4 cellular contexts compared by ENCODE assay signal in genomic region chrX:88830113-88830512, GRCh38.
A peak's percentile ranks its signal among the peaks of the same experiment; 100 is the strongest.
TF ChIP-seq lines count a peak whose summit lies in the region.

No MANE protein-coding gene starts in this region.

TF ChIP-seq in A549, 52 proteins besides CTCF, POLR2A, EP300 and RAD21:
- TF ChIP-seq MAFK (IDR thresholded peaks at IDR 0.05; ENCODE audit: partially characterized antibody) (peak; percentile 77), HEYL (CRISPR knock-in tag; IDR thresholded peaks at IDR 0.05) (no peak)

TF ChIP-seq in IMR-90, 13 proteins besides CTCF, POLR2A, EP300 and RAD21:
- TF ChIP-seq MAFK (IDR thresholded peaks at IDR 0.05; ENCODE audit: low read depth, low read length), result peak; percentile 90
- no peak for TF ChIP-seq NFE2L2 (IDR thresholded peaks at IDR 0.05; ENCODE audit: low read depth, low read length)

TF ChIP-seq in K562, 482 proteins besides CTCF, POLR2A, EP300 and RAD21:
- TF ChIP-seq ZNF224 (CRISPR knock-in tag; IDR thresholded peaks at IDR 0.05) (no peak), SAFB2 (IDR thresholded peaks at IDR 0.05; ENCODE audit: borderline replicate concordance, low read depth, low read length, severe bottlenecking) (no peak), GTF2A2 (tag; IDR thresholded peaks at IDR 0.05) (no peak), POLR2G (IDR thresholded peaks at IDR 0.05; ENCODE audit: low read depth, low read length) (no peak), HDAC8 (tag; IDR thresholded peaks at IDR 0.05) (no peak), MAFF (IDR thresholded peaks at IDR 0.05; ENCODE audit: low read length) (peak; percentile 20; the same call in 1 of the 2 replicates), MAFG (tag; conservative IDR thresholded peaks at IDR 0.05) (peak; percentile 27; the same call in 1 of the 2 replicates), MAFK (IDR thresholded peaks at IDR 0.05; ENCODE audit: low read length) (peak; percentile 34), ZNF316 (IDR thresholded peaks at IDR 0.05) (peak; percentile 32), FOXJ2 (tag; IDR thresholded peaks at IDR 0.05) (no peak), CBX8 (IDR thresholded peaks at IDR 0.05; ENCODE audit: borderline replicate concordance, extremely low read depth, low read depth, low read length, poor library complexity, severe bottlenecking) (no peak), KAT2B (IDR thresholded peaks at IDR 0.05; ENCODE audit: low read depth, low read length) (no peak), CC2D1A (IDR thresholded peaks at IDR 0.05) (no peak)
- TF ChIP-seq, protein P1, sequence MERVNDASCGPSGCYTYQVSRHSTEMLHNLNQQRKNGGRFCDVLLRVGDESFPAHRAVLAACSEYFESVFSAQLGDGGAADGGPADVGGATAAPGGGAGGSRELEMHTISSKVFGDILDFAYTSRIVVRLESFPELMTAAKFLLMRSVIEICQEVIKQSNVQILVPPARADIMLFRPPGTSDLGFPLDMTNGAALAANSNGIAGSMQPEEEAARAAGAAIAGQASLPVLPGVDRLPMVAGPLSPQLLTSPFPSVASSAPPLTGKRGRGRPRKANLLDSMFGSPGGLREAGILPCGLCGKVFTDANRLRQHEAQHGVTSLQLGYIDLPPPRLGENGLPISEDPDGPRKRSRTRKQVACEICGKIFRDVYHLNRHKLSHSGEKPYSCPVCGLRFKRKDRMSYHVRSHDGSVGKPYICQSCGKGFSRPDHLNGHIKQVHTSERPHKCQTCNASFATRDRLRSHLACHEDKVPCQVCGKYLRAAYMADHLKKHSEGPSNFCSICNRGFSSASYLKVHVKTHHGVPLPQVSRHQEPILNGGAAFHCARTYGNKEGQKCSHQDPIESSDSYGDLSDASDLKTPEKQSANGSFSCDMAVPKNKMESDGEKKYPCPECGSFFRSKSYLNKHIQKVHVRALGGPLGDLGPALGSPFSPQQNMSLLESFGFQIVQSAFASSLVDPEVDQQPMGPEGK (CRISPR knock-in tag; IDR thresholded peaks at IDR 0.05; ENCODE audit: borderline replicate concordance), result no peak
- TF ChIP-seq, protein P2, sequence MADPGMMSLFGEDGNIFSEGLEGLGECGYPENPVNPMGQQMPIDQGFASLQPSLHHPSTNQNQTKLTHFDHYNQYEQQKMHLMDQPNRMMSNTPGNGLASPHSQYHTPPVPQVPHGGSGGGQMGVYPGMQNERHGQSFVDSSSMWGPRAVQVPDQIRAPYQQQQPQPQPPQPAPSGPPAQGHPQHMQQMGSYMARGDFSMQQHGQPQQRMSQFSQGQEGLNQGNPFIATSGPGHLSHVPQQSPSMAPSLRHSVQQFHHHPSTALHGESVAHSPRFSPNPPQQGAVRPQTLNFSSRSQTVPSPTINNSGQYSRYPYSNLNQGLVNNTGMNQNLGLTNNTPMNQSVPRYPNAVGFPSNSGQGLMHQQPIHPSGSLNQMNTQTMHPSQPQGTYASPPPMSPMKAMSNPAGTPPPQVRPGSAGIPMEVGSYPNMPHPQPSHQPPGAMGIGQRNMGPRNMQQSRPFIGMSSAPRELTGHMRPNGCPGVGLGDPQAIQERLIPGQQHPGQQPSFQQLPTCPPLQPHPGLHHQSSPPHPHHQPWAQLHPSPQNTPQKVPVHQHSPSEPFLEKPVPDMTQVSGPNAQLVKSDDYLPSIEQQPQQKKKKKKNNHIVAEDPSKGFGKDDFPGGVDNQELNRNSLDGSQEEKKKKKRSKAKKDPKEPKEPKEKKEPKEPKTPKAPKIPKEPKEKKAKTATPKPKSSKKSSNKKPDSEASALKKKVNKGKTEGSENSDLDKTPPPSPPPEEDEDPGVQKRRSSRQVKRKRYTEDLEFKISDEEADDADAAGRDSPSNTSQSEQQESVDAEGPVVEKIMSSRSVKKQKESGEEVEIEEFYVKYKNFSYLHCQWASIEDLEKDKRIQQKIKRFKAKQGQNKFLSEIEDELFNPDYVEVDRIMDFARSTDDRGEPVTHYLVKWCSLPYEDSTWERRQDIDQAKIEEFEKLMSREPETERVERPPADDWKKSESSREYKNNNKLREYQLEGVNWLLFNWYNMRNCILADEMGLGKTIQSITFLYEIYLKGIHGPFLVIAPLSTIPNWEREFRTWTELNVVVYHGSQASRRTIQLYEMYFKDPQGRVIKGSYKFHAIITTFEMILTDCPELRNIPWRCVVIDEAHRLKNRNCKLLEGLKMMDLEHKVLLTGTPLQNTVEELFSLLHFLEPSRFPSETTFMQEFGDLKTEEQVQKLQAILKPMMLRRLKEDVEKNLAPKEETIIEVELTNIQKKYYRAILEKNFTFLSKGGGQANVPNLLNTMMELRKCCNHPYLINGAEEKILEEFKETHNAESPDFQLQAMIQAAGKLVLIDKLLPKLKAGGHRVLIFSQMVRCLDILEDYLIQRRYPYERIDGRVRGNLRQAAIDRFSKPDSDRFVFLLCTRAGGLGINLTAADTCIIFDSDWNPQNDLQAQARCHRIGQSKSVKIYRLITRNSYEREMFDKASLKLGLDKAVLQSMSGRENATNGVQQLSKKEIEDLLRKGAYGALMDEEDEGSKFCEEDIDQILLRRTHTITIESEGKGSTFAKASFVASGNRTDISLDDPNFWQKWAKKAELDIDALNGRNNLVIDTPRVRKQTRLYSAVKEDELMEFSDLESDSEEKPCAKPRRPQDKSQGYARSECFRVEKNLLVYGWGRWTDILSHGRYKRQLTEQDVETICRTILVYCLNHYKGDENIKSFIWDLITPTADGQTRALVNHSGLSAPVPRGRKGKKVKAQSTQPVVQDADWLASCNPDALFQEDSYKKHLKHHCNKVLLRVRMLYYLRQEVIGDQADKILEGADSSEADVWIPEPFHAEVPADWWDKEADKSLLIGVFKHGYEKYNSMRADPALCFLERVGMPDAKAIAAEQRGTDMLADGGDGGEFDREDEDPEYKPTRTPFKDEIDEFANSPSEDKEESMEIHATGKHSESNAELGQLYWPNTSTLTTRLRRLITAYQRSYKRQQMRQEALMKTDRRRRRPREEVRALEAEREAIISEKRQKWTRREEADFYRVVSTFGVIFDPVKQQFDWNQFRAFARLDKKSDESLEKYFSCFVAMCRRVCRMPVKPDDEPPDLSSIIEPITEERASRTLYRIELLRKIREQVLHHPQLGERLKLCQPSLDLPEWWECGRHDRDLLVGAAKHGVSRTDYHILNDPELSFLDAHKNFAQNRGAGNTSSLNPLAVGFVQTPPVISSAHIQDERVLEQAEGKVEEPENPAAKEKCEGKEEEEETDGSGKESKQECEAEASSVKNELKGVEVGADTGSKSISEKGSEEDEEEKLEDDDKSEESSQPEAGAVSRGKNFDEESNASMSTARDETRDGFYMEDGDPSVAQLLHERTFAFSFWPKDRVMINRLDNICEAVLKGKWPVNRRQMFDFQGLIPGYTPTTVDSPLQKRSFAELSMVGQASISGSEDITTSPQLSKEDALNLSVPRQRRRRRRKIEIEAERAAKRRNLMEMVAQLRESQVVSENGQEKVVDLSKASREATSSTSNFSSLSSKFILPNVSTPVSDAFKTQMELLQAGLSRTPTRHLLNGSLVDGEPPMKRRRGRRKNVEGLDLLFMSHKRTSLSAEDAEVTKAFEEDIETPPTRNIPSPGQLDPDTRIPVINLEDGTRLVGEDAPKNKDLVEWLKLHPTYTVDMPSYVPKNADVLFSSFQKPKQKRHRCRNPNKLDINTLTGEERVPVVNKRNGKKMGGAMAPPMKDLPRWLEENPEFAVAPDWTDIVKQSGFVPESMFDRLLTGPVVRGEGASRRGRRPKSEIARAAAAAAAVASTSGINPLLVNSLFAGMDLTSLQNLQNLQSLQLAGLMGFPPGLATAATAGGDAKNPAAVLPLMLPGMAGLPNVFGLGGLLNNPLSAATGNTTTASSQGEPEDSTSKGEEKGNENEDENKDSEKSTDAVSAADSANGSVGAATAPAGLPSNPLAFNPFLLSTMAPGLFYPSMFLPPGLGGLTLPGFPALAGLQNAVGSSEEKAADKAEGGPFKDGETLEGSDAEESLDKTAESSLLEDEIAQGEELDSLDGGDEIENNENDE (IDR thresholded peaks at IDR 0.05; ENCODE audit: low read depth, low read length), result no peak

TF ChIP-seq in H1, 55 proteins besides CTCF, POLR2A, EP300 and RAD21:
- TF ChIP-seq TAF1 (IDR thresholded peaks at IDR 0.05; ENCODE audit: low read depth, low read length), result no peak
- no peak for TF ChIP-seq GABPA (IDR thresholded peaks at IDR 0.05; ENCODE audit: borderline replicate concordance, insufficient read depth, low read length)
- TF ChIP-seq MAFK (IDR thresholded peaks at IDR 0.05; ENCODE audit: low read depth, low read length), result peak; percentile 34; the same call in 1 of the 2 replicates
- no peak for TF ChIP-seq RNF2 (IDR thresholded peaks at IDR 0.05; ENCODE audit: borderline replicate concordance, low read depth, low read length, missing control alignments, poor library complexity, severe bottlenecking)
